8 cellular contexts compared by ENCODE assay signal in the genomic region with DNA sequence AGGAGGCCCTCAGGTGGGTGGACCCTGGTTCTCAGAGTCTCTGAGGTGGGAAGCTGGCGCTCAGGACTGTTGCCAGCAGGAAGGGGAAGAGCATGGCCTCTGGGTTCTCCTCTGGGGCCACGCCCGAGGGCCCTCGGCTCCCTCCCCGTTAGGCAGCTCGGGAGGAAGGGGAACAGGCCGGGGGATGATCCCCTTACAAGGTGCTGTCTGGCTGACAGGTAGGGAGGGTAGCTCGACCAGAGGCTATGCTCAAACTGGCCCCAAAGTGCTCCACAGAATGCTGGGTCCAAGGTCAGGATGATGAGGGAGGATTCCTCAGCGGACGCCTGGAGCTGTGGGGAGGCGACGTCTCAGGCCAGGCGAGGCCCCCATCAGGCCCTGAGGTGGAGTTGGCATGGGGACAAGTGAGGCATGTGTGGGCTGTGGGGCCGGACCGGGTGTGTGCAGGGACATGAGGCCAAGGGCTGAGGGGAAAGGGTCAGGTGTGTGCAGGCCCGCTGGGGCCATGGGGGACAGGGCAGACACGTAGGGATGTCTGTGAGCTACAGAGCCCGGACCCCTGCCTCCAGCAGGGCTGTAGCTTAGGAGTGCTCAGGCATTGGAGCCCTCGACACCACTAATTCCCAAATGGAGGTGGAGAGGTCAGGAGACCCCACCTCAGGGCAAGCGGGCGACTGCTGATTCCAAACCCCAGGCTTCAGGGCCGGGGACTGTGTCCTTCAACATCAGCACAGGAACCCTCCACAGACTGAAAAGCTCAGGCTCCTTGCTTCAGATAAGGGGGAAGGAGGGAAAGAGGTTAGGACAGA. TPM values are rescaled to one million over a fixed set of nuclear protein-coding genes. Genes with fewer than 3 reads are reported as not detected.
A peak's percentile ranks its signal among the peaks of the same experiment; 100 is the strongest.
DNase-seq lines count a peak whose midpoint lies in the region; ATAC-seq and TF ChIP-seq lines count a peak whose summit lies in the region.

No MANE protein-coding gene starts in this region.

- H3K9ac ChIP-seq in rectal smooth muscle tissue (ENCODE audit: low read length), result no peak overlapping the region

- H3K27ac ChIP-seq in cardiac muscle cell (no peak overlapping the region), rectal smooth muscle tissue (ENCODE audit: low read depth, low read length) (no peak overlapping the region)

- peaks cover 5% of the 10 kb centered on the region for H3K36me3 Mint-ChIP-seq in T-helper 17 cell (ENCODE audit: low read depth)

- peak overlapping the region; percentile 40 for H3K4me3 ChIP-seq in cardiac muscle cell
- H3K4me3 ChIP-seq in rectal smooth muscle tissue (ENCODE audit: low read length), result peak overlapping the region; percentile 59

- H3K36me3 ChIP-seq in cardiac muscle cell (no peaks in the 10 kb centered on the region), rectal smooth muscle tissue (ENCODE audit: control insufficient read depth, insufficient read depth, low read length) (no peaks in the 10 kb centered on the region)

- DNase-seq in NOMO-1 treated with DMSO at 0.1 percent for 48 hours (lab: John Stamatoyannopoulos, UW; ENCODE audit: unreplicated experiment) (peak; percentile 47), NOMO-1 treated with dmso at 0.1 percent for 144 hours (lab: John Stamatoyannopoulos, UW; ENCODE audit: unreplicated experiment) (no peak), T-helper 17 cell (no peak), cardiac muscle cell (ENCODE audit: low read depth in 1 of 2, low spot score in 1 of 2) (no peak), NCI-H2196 treated with DMSO at 0.1 percent for 48 hours (lab: John Stamatoyannopoulos, UW; ENCODE audit: unreplicated experiment) (no peak)
- no peak for DNase-seq in stimulated activated CD4-positive, alpha-beta T cell treated with anti-CD3 and anti-CD28 coated beads, Interleukin-2, amount 100 ng/mL, for 24 hours

- H3K4me1 ChIP-seq in cardiac muscle cell (ENCODE audit: low read depth) (no peaks in the 10 kb centered on the region), rectal smooth muscle tissue (ENCODE audit: control insufficient read depth, insufficient read depth, low read length) (no peaks in the 10 kb centered on the region)

- no peak overlapping the region for H3K27ac Mint-ChIP-seq in T-helper 17 cell

- TF ChIP-seq CTCF in cardiac muscle cell (IDR thresholded peaks at IDR 0.05; ENCODE audit: low read depth, low read length), result no peak

- H3K27me3 Mint-ChIP-seq in T-helper 17 cell, result peaks cover 37% of the 10 kb centered on the region

- H3K9me3 ChIP-seq in T-helper 17 cell (ENCODE audit: control insufficient read depth, low read length, poor library complexity, severe bottlenecking) (no peaks in the 10 kb centered on the region), cardiac muscle cell (ENCODE audit: low read depth) (no peaks in the 10 kb centered on the region)

- H3K4me3 Mint-ChIP-seq in T-helper 17 cell, result peak overlapping the region; percentile 71

- ATAC-seq in T-helper 17 cell (no peak), GM18519 (IDR thresholded peaks at IDR 0.05; ENCODE audit: low FRiP score, unreplicated experiment) (no peak)

- H3K27me3 ChIP-seq in cardiac muscle cell (peaks cover 3% of the 10 kb centered on the region), rectal smooth muscle tissue (ENCODE audit: control insufficient read depth, insufficient read depth, low read length) (peaks cover 28% of the 10 kb centered on the region)

- peaks cover 14% of the 10 kb centered on the region for H3K4me1 Mint-ChIP-seq in T-helper 17 cell

RNA-seq across cellular contexts. Expression of gene POLL, which starts 17.1 kb away (rescaled TPM):
- total RNA-seq in T-helper 17 cell, result 10 to 100 TPM; 25.3 to 30.9 TPM
- total RNA-seq in cardiac muscle cell, result 27.6 and 28.0 TPM in 2 replicates
- polyA plus RNA-seq in cardiac muscle cell, result 41.7 and 43.0 TPM in 2 replicates

RNA-seq across cellular contexts. Expression of gene DPCD, which starts 17.2 kb away (rescaled TPM):
- 1 to 10 TPM in 1 of 2 donors, not detected in 1; 1.9 TPM for total RNA-seq in T-helper 17 cell
- total RNA-seq in cardiac muscle cell, result 120 and 257 TPM in 2 replicates
- 146 and 161 TPM in 2 replicates for polyA plus RNA-seq in cardiac muscle cell

Comparison
In these comparisons a context has a peak if more than half of its experiments do, and no peak if none do; other contexts are left out.
1. RNA of gene DPCD, which starts 17.2 kb away (total RNA-seq): 120 to 257 TPM in cardiac muscle cell; 1.9 TPM in T-helper 17 cell; every median in the first group is over 10 times any median in the second.